27 cellular contexts compared by ENCODE assay signal in genomic region chr1:28470146-28470545, GRCh38.
"Had no signal": no experiment of that assay in that cellular context is flagged by ENCODE, and none has a peak within 500 bp of the region (broad histone marks: within the 10 kb centered on the region; RNA-seq: fewer than 3 reads in every experiment).

No MANE protein-coding gene starts in this region.

- H3K9me3 Mint-ChIP-seq: activated CD4-positive, alpha-beta memory T cell treated with anti-CD3 and anti-CD28 coated beads, Interleukin-2, amount 10 ng/mL, durations not matched to agents 7 days and 5 days; activated naive CD4-positive, alpha-beta T cell treated with anti-CD3 and anti-CD28 coated beads for 36 hours; activated T-helper 17 cell treated with anti-CD3 and anti-CD28 coated beads, Interleukin-2, amount 50 U/mL, for 72 hours; T-cell had no signal

- H3K27me3 Mint-ChIP-seq: activated CD4-positive, alpha-beta memory T cell treated with anti-CD3 and anti-CD28 coated beads, Interleukin-2, amount 10 ng/mL, durations not matched to agents 7 days and 5 days; activated naive CD8-positive, alpha-beta T cell; activated T-helper 17 cell treated with anti-CD3 and anti-CD28 coated beads, Interleukin-2, amount 50 U/mL, for 72 hours; T-cell had no signal

- H3K4me1 Mint-ChIP-seq: activated T-helper 17 cell treated with anti-CD3 and anti-CD28 coated beads, Interleukin-2, amount 50 U/mL, for 72 hours; T-cell had no signal

- H3K27ac ChIP-seq: adrenal gland, breast epithelium, VCaP had no signal

- H3K27ac Mint-ChIP-seq: activated CD4-positive, alpha-beta memory T cell treated with anti-CD3 and anti-CD28 coated beads, Interleukin-2, amount 10 ng/mL, durations not matched to agents 7 days and 5 days; activated naive CD4-positive, alpha-beta T cell treated with anti-CD3 and anti-CD28 coated beads for 36 hours; activated naive CD8-positive, alpha-beta T cell; activated T-helper 17 cell treated with anti-CD3 and anti-CD28 coated beads, Interleukin-2, amount 50 U/mL, for 72 hours; T-cell had no signal

- H3K4me3 Mint-ChIP-seq: activated CD4-positive, alpha-beta memory T cell treated with anti-CD3 and anti-CD28 coated beads, Interleukin-2, amount 10 ng/mL, durations not matched to agents 7 days and 5 days; activated naive CD4-positive, alpha-beta T cell treated with anti-CD3 and anti-CD28 coated beads for 36 hours; activated naive CD8-positive, alpha-beta T cell; activated T-helper 17 cell treated with anti-CD3 and anti-CD28 coated beads, Interleukin-2, amount 50 U/mL, for 72 hours; T-cell had no signal

- H3K36me3 ChIP-seq: breast epithelium had no signal

- H3K4me3 ChIP-seq: adrenal gland, breast epithelium had no signal

- H3K27me3 ChIP-seq: adrenal gland, breast epithelium had no signal

- FAIRE-seq: RCC 7860, TTC549 had no signal

- H3K4me1 ChIP-seq: adrenal gland, breast epithelium had no signal

- H3K9me3 ChIP-seq: adrenal gland, breast epithelium had no signal

- ATAC-seq: activated T-helper 17 cell treated with anti-CD3 and anti-CD28 coated beads, Interleukin-2, amount 50 U/mL, for 72 hours; PC-3; T-cell had no signal

- DNase-seq: activated CD4-positive, alpha-beta memory T cell treated with anti-CD3 and anti-CD28 coated beads, Interleukin-2, amount 10 ng/mL, durations not matched to agents 7 days and 5 days; activated CD4-positive, alpha-beta T cell treated with anti-CD3 and anti-CD28 coated beads, Interleukin-2, amount 50 U/mL, for 1 hour; activated CD4-positive, CD25-positive, alpha-beta regulatory T cell; activated gamma-delta T cell; activated naive CD4-positive, alpha-beta T cell treated with anti-CD3 and anti-CD28 coated beads for 36 hours; activated T-cell treated with anti-CD3 and anti-CD28 coated beads for 4 hours; activated T-cell treated with anti-CD3 and anti-CD28 coated beads, Interleukin-2, amount 50 U/mL, for 48 hours; adrenal gland; aorta; central memory CD4-positive, alpha-beta T cell; KG1; NCI-H1105 treated with DMSO at 0.1 percent for 48 hours; NCI-H1436 treated with DMSO at 0.1 percent for 48 hours; NCI-H187 treated with DMSO at 0.1 percent for 48 hours; NCI-H2081 treated with DMSO at 0.1 percent for 48 hours; NCI-H446; NCI-H524; PC-3; SHP77 treated with DMSO at 0.1 percent for 48 hours; T-cell; T1000 had no signal
